8 cellular contexts compared by ENCODE assay signal in the genomic region with DNA sequence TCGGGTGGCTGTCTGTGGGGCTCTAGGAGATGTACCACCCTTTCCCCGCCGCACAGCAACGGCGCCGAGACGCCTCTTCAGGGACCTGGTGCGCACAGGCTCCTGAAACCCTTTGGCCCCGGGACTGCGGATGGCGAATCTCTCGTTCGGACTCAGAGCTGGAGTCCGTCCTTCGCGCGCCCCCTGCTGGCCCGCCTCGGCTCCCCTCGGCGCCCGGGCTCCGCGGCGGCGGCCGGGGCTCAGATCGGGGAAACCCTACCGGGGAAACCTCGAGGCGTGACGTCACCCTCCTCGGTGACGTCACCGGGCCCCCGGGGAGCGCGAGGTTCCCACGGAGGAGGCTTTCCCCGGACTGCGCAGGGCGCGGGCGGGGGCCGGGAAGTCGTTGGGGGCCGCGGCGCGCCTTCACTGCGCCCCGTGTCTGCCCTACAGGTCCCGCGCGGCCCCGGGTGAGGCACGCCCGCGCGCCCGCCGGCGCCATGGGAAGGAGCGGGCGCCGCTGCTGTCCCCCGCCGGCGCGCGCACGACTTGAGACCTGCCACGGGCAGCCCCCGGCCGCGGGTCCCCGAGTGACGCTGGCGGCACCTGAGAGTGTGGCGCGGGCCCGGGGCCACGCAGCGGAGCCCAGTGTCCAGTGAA. TPM values are rescaled to one million over a fixed set of nuclear protein-coding genes. Genes with fewer than 3 reads are reported as not detected.
DNase-seq lines count a peak whose midpoint lies in the region; ATAC-seq, FAIRE-seq and TF ChIP-seq lines count a peak whose summit lies in the region.

No MANE protein-coding gene starts in this region.

- ATAC-seq in A549 (peak; percentile 37 to 63), GM18511 (IDR thresholded peaks at IDR 0.05; ENCODE audit: unreplicated experiment) (peak; percentile 54), HG03025 (IDR thresholded peaks at IDR 0.05; ENCODE audit: low FRiP score, unreplicated experiment) (peak; percentile 23)

- H3K9me3 ChIP-seq in A549 (no peaks in the 10 kb centered on the region), breast epithelium (no peaks in the 10 kb centered on the region), smooth muscle cell (replicated peaks; ENCODE audit: low read depth) (no peaks in the 10 kb centered on the region)

- H3K27ac ChIP-seq in A549 (peak overlapping the region; percentile 71 to 86), breast epithelium (peak overlapping the region; percentile 73 to 82), smooth muscle cell (ENCODE audit: low read depth) (peak overlapping the region; percentile 81)

- H4K20me1 ChIP-seq in smooth muscle cell (ENCODE audit: low read depth): peaks cover 60% of the 10 kb centered on the region

- no peak for TF ChIP-seq POLR2A in A549 (IDR thresholded peaks at IDR 0.05; ENCODE audit: low read length)
- no peak for TF ChIP-seq POLR2A in breast epithelium (IDR thresholded peaks at IDR 0.05)

- under 1% methylated on average over 18 of the region's 84 CpGs for WGBS in A549 (ENCODE audit: missing lambda C conversion rate)
- under 1% methylated on average over 59 of the region's 84 CpGs for WGBS in smooth muscle cell (ENCODE audit: low lambda C conversion rate)

- DNase-seq in A549 (ENCODE audit: low read depth in 1 of 2, low spot score in 1 of 2) (peak; percentile 89 to 99), NCI-H2107 treated with DMSO at 0.1 percent for 48 hours (lab: John Stamatoyannopoulos, UW; ENCODE audit: unreplicated experiment) (peak; percentile 43), breast epithelium (ENCODE audit: low spot score in 2 of 2) (peak; percentile 92 to 93), iPS-NIHi7 (ENCODE audit: extremely low spot score) (peak; percentile 90), smooth muscle cell (lab: John Stamatoyannopoulos, UW; ENCODE audit: unreplicated experiment) (peak; percentile 91)

- CTCF ChIA-PET in A549 (lab: Yijun Ruan, JAX): interaction anchor here (0.6 to 25.5 kb wide), 19 partner anchors 13 to 341 kb away, joined by 3 to 871 read pairs (median 13); a partner anchor contains a TSS

- H3K27me3 ChIP-seq in breast epithelium (peaks cover 0 to 2% of the 10 kb centered on the region in 2 donors), smooth muscle cell (ENCODE audit: low read depth) (no peaks in the 10 kb centered on the region)

- FAIRE-seq in A549 (lab: Jason Lieb, UNC): no peak

- H3K4me2 ChIP-seq in A549 (peak overlapping the region; percentile 96), smooth muscle cell (peak overlapping the region; percentile 99)

- TF ChIP-seq RAD21 in A549 (conservative IDR thresholded peaks at IDR 0.05 in 1 of 2, IDR thresholded peaks at IDR 0.05 in 1 of 2): peak; percentile 72 to 92

- peaks cover 10% of the 10 kb centered on the region for H3K4me1 ChIP-seq in A549
- H3K4me1 ChIP-seq in breast epithelium: no peaks in the 10 kb centered on the region
- H3K4me1 ChIP-seq in smooth muscle cell (ENCODE audit: low read depth): peaks cover 18% of the 10 kb centered on the region

- no peak overlapping the region for H2AFZ ChIP-seq in smooth muscle cell (ENCODE audit: low read depth)

- no peak for TF ChIP-seq EP300 in A549 (IDR thresholded peaks at IDR 0.05)

- H3K36me3 ChIP-seq in breast epithelium (no peaks in the 10 kb centered on the region), smooth muscle cell (ENCODE audit: low read depth) (no peaks in the 10 kb centered on the region)

- TF ChIP-seq CTCF in A549 (IDR thresholded peaks at IDR 0.05) (peak; percentile 94), WI38 (IDR thresholded peaks at IDR 0.05; ENCODE audit: low read depth, low read length) (peak; percentile 86), breast epithelium (IDR thresholded peaks at IDR 0.05) (peak; percentile 87 to 97 (median 94)), smooth muscle cell (IDR thresholded peaks at IDR 0.05; ENCODE audit: borderline replicate concordance, insufficient read depth, poor library complexity, severe bottlenecking) (peak; percentile 97)

- POLR2A ChIA-PET in A549 (lab: Yijun Ruan, JAX): interaction anchor here (0.6 to 4.0 kb wide), 5 partner anchors 16 to 51 kb away, joined by 3 to 35 read pairs (median 4); a partner anchor contains a TSS

- intact Hi-C loops in breast epithelium (cut with DNase I; ENCODE audit: low total_unique reads): loop anchor here (1.0 to 10.0 kb wide), 3 partner anchors 28 to 340 kb away; a partner anchor contains a TSS

- H3K9ac ChIP-seq in smooth muscle cell (ENCODE audit: low read depth): peak overlapping the region; percentile 78

- no peaks in the 10 kb centered on the region for H3K79me2 ChIP-seq in smooth muscle cell (ENCODE audit: low read depth)

- H3K4me3 ChIP-seq in A549: peak overlapping the region; percentile 61
- H3K4me3 ChIP-seq in WI38 (ENCODE audit: low read depth, low read length): peak overlapping the region; percentile 51
- H3K4me3 ChIP-seq in breast epithelium: peak overlapping the region; percentile 45 to 79 (median 60)
- peak overlapping the region; percentile 69 for H3K4me3 ChIP-seq in smooth muscle cell

- H3F3A ChIP-seq in smooth muscle cell (ENCODE audit: low read depth): peaks cover 29% of the 10 kb centered on the region

TF ChIP-seq in A549, 52 proteins besides CTCF, POLR2A, EP300 and RAD21 (continues in another document):
- TF ChIP-seq HDAC2 (IDR thresholded peaks at IDR 0.05) (no peak), NFE2L2 (conservative IDR thresholded peaks at IDR 0.05; ENCODE audit: low read length) (no peak), HOXA7 (CRISPR knock-in tag; IDR thresholded peaks at IDR 0.05) (no peak), TP53 (CRISPR knock-in tag; IDR thresholded peaks at IDR 0.05) (0 out of 2 replicates have a peak, but pooled peaks have one; percentile 43), JUN (IDR thresholded peaks at IDR 0.05) (peak in 1 of 2 experiments; percentile 77; a peak in 3 of 5 replicates), PHF8 (IDR thresholded peaks at IDR 0.05; ENCODE audit: borderline replicate concordance, low read depth) (no peak), POLR2AphosphoS2 (conservative IDR thresholded peaks at IDR 0.05; ENCODE audit: low read length) (peak; percentile 68; the same call in 1 of the 2 replicates), FOSB (CRISPR knock-in tag; IDR thresholded peaks at IDR 0.05) (no peak)
- TF ChIP-seq, protein P1, sequence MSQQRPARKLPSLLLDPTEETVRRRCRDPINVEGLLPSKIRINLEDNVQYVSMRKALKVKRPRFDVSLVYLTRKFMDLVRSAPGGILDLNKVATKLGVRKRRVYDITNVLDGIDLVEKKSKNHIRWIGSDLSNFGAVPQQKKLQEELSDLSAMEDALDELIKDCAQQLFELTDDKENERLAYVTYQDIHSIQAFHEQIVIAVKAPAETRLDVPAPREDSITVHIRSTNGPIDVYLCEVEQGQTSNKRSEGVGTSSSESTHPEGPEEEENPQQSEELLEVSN (IDR thresholded peaks at IDR 0.05; ENCODE audit: borderline replicate concordance, low read depth): no peak; the same call in 1 of the 2 replicates

RNA-seq across cellular contexts. Expression of a gene that starts 7.9 kb away (rescaled TPM):
- polyA plus RNA-seq in A549 (2011; rRNA removed) (1.8 and 2.2 TPM in 2 replicates), A549 (2017; fragmentation: RNase III; extraction: RNeasy Plus Mini Kit Qiagen cat#74134 plus additional on column Dnase treatment) (11.0 to 12.1 TPM (median 11.2 TPM) in 3 replicates), smooth muscle cell (31.9 and 33.6 TPM in 2 replicates)
- polyA plus RNA-seq in A549 (2012; cell fraction: cytosol; rRNA removed): 25.9 and 43.4 TPM in 2 replicates
- 39.8 and 85.8 TPM in 2 replicates for polyA plus RNA-seq in A549 (2012; cell fraction: nucleus; rRNA removed)
- polyA minus RNA-seq in A549 (2011; rRNA and poly(A)+ RNA removed): 0.58 and 0.95 TPM in 2 replicates
- total RNA-seq in breast epithelium (1 to 10 TPM in 2 of 3 donors, under 1 TPM in 1; 0.48 to 2.0 (median 1.3) TPM), smooth muscle cell (6.5 and 6.7 TPM in 2 replicates)

RNA-seq across cellular contexts. Expression of a gene that starts 18.9 kb away (rescaled TPM):
- polyA plus RNA-seq in A549 (2011; rRNA removed) (32.6 and 47.7 TPM in 2 replicates), A549 (2017; fragmentation: RNase III; extraction: RNeasy Plus Mini Kit Qiagen cat#74134 plus additional on column Dnase treatment) (92.4 to 118 TPM (median 107 TPM) in 3 replicates), smooth muscle cell (194 and 202 TPM in 2 replicates)
- 33.1 and 34.4 TPM in 2 replicates for polyA plus RNA-seq in A549 (2012; cell fraction: cytosol; rRNA removed)
- polyA plus RNA-seq in A549 (2012; cell fraction: nucleus; rRNA removed): 374 and 488 TPM in 2 replicates
- polyA minus RNA-seq in A549 (2011; rRNA and poly(A)+ RNA removed): 50.2 and 52.4 TPM in 2 replicates
- total RNA-seq in breast epithelium (10 to 100 TPM; 30.7 to 94.6 (median 61.3) TPM), smooth muscle cell (116 and 121 TPM in 2 replicates)

RNA-seq across cellular contexts. Expression of a gene that starts 28.0 kb away (rescaled TPM):
- polyA plus RNA-seq in A549 (2011; rRNA removed) (16.5 and 20.1 TPM in 2 replicates), A549 (2017; fragmentation: RNase III; extraction: RNeasy Plus Mini Kit Qiagen cat#74134 plus additional on column Dnase treatment) (26.3 to 28.8 TPM (median 26.8 TPM) in 3 replicates), smooth muscle cell (28.5 and 33.8 TPM in 2 replicates)
- 37.0 and 37.1 TPM in 2 replicates for polyA plus RNA-seq in A549 (2012; cell fraction: cytosol; rRNA removed)
- polyA plus RNA-seq in A549 (2012; cell fraction: nucleus; rRNA removed): 34.5 and 40.9 TPM in 2 replicates
- 21.1 and 30.2 TPM in 2 replicates for polyA minus RNA-seq in A549 (2011; rRNA and poly(A)+ RNA removed)
- total RNA-seq in breast epithelium (10 to 100 TPM; 21.3 to 25.0 (median 22.1) TPM), smooth muscle cell (13.3 and 20.8 TPM in 2 replicates)

RNA-seq across cellular contexts. Expression of a gene that starts 42.9 kb away (rescaled TPM):
- polyA plus RNA-seq in A549 (2011; rRNA removed): 26.1 and 30.7 TPM in 2 replicates
- 91.5 and 139 TPM in 2 replicates for polyA plus RNA-seq in A549 (2012; cell fraction: cytosol; rRNA removed)
- polyA plus RNA-seq in A549 (2012; cell fraction: nucleus; rRNA removed): 252 and 329 TPM in 2 replicates
- polyA plus RNA-seq in A549 (2017; fragmentation: RNase III; extraction: RNeasy Plus Mini Kit Qiagen cat#74134 plus additional on column Dnase treatment): 120 to 141 TPM (median 124 TPM) in 3 replicates
- 22.0 and 27.9 TPM in 2 replicates for polyA minus RNA-seq in A549 (2011; rRNA and poly(A)+ RNA removed)
- total RNA-seq in breast epithelium: 10 to 100 TPM; 17.1 to 61.9 (median 42.6) TPM
- total RNA-seq in smooth muscle cell: 172 and 235 TPM in 2 replicates
- polyA plus RNA-seq in smooth muscle cell: 511 and 635 TPM in 2 replicates

RNA-seq across cellular contexts. Expression of a gene that starts 45.2 kb away (rescaled TPM):
- polyA plus RNA-seq in A549 (2011; rRNA removed): 5.3 TPM in 2 replicates
- polyA plus RNA-seq in A549 (2012; cell fraction: cytosol; rRNA removed): 18.4 and 25.5 TPM in 2 replicates
- polyA plus RNA-seq in A549 (2012; cell fraction: nucleus; rRNA removed): 16.0 and 36.1 TPM in 2 replicates
- 14.3 to 15.5 TPM (median 14.5 TPM) in 3 replicates for polyA plus RNA-seq in A549 (2017; fragmentation: RNase III; extraction: RNeasy Plus Mini Kit Qiagen cat#74134 plus additional on column Dnase treatment)
- polyA minus RNA-seq in A549 (2011; rRNA and poly(A)+ RNA removed): 2.2 and 2.8 TPM in 2 replicates
- total RNA-seq in breast epithelium: 1 to 10 TPM in 2 of 3 donors, under 1 TPM in 1; 0.64 to 2.9 (median 2.6) TPM
- total RNA-seq in smooth muscle cell: 1.8 and 3.6 TPM in 2 replicates
- polyA plus RNA-seq in smooth muscle cell: 10.4 and 15.0 TPM in 2 replicates

Comparison
In these comparisons a context has a peak if more than half of its experiments do, and no peak if none do; other contexts are left out.
1. Peak in every context shown above with its lines: DNase-seq, ATAC-seq, H3K4me3 ChIP-seq and H3K27ac ChIP-seq.
2. DNase-seq: peak in every context shown above with its lines; median percentile 94 in A549; 92 in breast epithelium; 91 in smooth muscle cell; 90 in iPS-NIHi7; 43 in NCI-H2107 treated with DMSO at 0.1 percent for 48 hours.